Comparison of ENCODE assay signal across 16 cellular contexts in the genomic region with DNA sequence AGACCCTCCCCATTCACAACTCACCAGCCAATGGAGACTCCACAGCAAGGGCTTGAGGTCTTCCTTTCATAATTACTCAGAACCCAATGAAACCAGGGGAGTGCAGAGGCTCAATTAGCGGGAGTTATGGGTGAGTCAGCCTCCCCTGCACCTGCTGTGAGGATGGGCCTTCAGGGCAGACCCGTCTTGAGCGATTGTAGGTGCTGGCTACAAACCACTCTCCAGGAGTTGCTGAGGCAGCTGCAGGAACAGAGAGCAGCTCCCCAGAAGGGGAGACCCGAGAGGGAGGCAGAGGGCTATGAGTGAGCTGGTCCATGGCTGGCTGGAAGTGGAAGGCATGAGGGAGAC. TPM values are rescaled to one million over a fixed set of nuclear protein-coding genes. Genes with fewer than 3 reads are reported as not detected.
DNase-seq lines count a peak whose midpoint lies in the region; ATAC-seq and TF ChIP-seq lines count a peak whose summit lies in the region.
"Had no signal": no experiment of that assay in that cellular context is flagged by ENCODE, and none has a peak within 500 bp of the region (broad histone marks: within the 10 kb centered on the region; RNA-seq: fewer than 3 reads in every experiment).

No MANE protein-coding gene starts in this region.

- ATAC-seq in HG03354 (IDR thresholded peaks at IDR 0.05; ENCODE audit: poor library complexity, severe bottlenecking, unreplicated experiment) (peak; percentile 58), heart left ventricle (no peak)

- H3K27me3 ChIP-seq in kidney epithelial cell (ENCODE audit: control insufficient read depth, insufficient read depth, low read length) (peaks cover 3% of the 10 kb centered on the region), heart left ventricle (peaks cover 0 to 49% (median 10%) of the 10 kb centered on the region in 9 donors)
- H3K27me3 ChIP-seq: ascending aorta had no signal

- no peaks in the 10 kb centered on the region for H3K36me3 ChIP-seq in kidney epithelial cell (ENCODE audit: control insufficient read depth, insufficient read depth, low read length)
- no peaks in the 10 kb centered on the region for H3K36me3 ChIP-seq in heart left ventricle
- H3K36me3 ChIP-seq: ascending aorta, esophagus squamous epithelium had no signal

- in situ Hi-C loops in G401 (cut with HindIII; ENCODE audit: low sequenced_read_pairs): no loop called here

- no peak overlapping the region for H3K4me3 ChIP-seq in kidney epithelial cell (ENCODE audit: low read depth, low read length)
- no peak overlapping the region for H3K4me3 ChIP-seq in heart left ventricle
- H3K4me3 ChIP-seq: ascending aorta, esophagus squamous epithelium had no signal

- peak; percentile 67 for DNase-seq in ELR (ENCODE audit: low read depth)
- peak; percentile 59 for DNase-seq in T1000 (lab: John Stamatoyannopoulos, UW)
- peak; percentile 32 for DNase-seq in kidney epithelial cell (ENCODE audit: low read depth)
- DNase-seq in DMS114 treated with DMSO at 0.1 percent for 48 hours (lab: John Stamatoyannopoulos, UW; ENCODE audit: unreplicated experiment): no peak
- no peak for DNase-seq in heart left ventricle
- DNase-seq in G401 (ENCODE audit: low spot score): no peak
- DNase-seq: activated CD4-positive, alpha-beta T cell treated with anti-CD3 and anti-CD28 coated beads, Interleukin-2, amount 50 U/mL, for 4 hours; esophagus squamous epithelium; KBM-7; NCI-H1930; SHP77 had no signal

- peaks cover 0 to 12% (median 0%) of the 10 kb centered on the region in 12 donors for H3K4me1 ChIP-seq in heart left ventricle
- H3K4me1 ChIP-seq: ascending aorta, parathyroid adenoma had no signal

- WGBS in heart left ventricle, 4 donors: 69 to 89% (median 72%) methylated on average over 4 of the region's 4 CpGs

- no peak for TF ChIP-seq CTCF in kidney epithelial cell (IDR thresholded peaks at IDR 0.05; ENCODE audit: insufficient read depth, low read length, poor library complexity, severe bottlenecking)
- no peak for TF ChIP-seq CTCF in heart left ventricle (IDR thresholded peaks at IDR 0.05)

- no peaks in the 10 kb centered on the region for H3K9me3 ChIP-seq in heart left ventricle
- H3K9me3 ChIP-seq: ascending aorta, esophagus squamous epithelium had no signal

- TF ChIP-seq POLR2A in heart left ventricle (IDR thresholded peaks at IDR 0.05): no peak

- no peak overlapping the region for H3K27ac ChIP-seq in heart left ventricle
- H3K27ac ChIP-seq: ascending aorta, C4-2B, esophagus squamous epithelium, parathyroid adenoma had no signal

- intact Hi-C loops in heart left ventricle (cut with DNase I): loop anchor here in 1 of 10 donors (10.0 kb wide), 1 partner anchor 342 kb away; no protein-coding TSS in a partner anchor

RNA-seq across cellular contexts. Expression of gene SORCS3, which starts 58.5 kb away (rescaled TPM):
- total RNA-seq in kidney epithelial cell: 0.96 and 1.2 TPM in 2 replicates
- under 1 TPM in 2 of 9 donors, not detected in 7; 0.05 to 0.19 TPM for total RNA-seq in heart left ventricle
- under 1 TPM in 1 of 2 donors, not detected in 1; 0.03 TPM for polyA plus RNA-seq in heart left ventricle
- total RNA-seq in G401 (2014; rRNA removed; shearing (Covaris generic)): not detected in 2 replicates
- total RNA-seq: activated T-helper 2 cell treated with anti-CD3 and anti-CD28 coated beads, Interferon-gamma antibody, Interleukin-2, Interleukin-4, amounts not matched to agents 10 μg/mL and 5 μg/mL and 100 μg/mL, durations not matched to agents 14 hours and 24 hours and 36 hours; ascending aorta; esophagus squamous epithelium had no signal

Comparison
In these comparisons a context has a peak if more than half of its experiments do, and no peak if none do; other contexts are left out.
1. DNase-seq: peak in ELR (single experiment), T1000 (single experiment) and kidney epithelial cell (single experiment); none in DMS114 treated with DMSO at 0.1 percent for 48 hours (single experiment), heart left ventricle (0 of 5) and G401 (single experiment).